Comparison of ENCODE assay signal across 8 cellular contexts in the genomic region with DNA sequence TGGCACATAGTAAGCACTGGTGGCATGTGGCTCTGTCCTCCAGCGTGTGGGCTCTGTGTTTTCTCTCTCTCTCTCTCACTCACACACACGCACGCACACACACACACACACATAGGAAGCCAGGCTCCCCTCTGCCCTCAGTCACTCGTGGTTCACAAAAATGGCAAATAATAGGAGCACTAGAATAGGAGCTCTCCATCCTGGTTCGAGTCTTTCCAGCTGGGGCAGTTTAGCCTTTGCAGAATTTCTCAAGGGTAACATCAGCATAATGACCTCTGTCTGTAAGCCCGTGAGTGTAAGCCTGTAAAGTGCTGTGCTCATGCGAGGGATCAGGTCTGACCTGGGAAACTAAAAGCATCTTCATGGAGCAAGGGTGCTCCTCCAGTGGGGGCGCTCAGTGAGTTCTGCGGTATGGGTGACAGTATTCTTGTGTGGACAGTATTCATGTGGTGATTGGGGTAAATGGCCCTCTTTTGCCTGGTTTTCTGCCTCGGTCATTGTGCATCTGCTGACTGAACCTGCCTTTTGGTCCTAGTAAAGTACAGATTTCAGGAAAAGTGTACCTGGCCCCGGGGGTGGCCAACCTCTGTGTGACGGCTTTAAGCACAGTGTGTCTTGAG. TPM values are rescaled to one million over a fixed set of nuclear protein-coding genes. Genes with fewer than 3 reads are reported as not detected.
DNase-seq lines count a peak whose midpoint lies in the region; ATAC-seq, FAIRE-seq and TF ChIP-seq lines count a peak whose summit lies in the region.

No MANE protein-coding gene starts in this region.

- H3K4me3 ChIP-seq in SJSA1 = peak overlapping the region; percentile 60
- H3K4me3 ChIP-seq in colonic mucosa = peak overlapping the region; percentile 92
- peak overlapping the region in 2 of 3 donors; percentile 25 to 83 for H3K4me3 ChIP-seq in thyroid gland (replicated peaks in 1 of 3)

- WGBS in thyroid gland, 2 donors = 39 to 44% methylated on average over 11 of the region's 12 CpGs

- H3K36me3 ChIP-seq in SJSA1 (peaks cover 32% of the 10 kb centered on the region), colonic mucosa (no peaks in the 10 kb centered on the region), thyroid gland (peaks cover 3 to 6% of the 10 kb centered on the region in 2 donors)

- no peak for FAIRE-seq in H54 (lab: Jason Lieb, UNC)

- H3K27ac ChIP-seq in SJSA1 (no peak overlapping the region), colonic mucosa (peak overlapping the region; percentile 94), thyroid gland (peak overlapping the region; percentile 51 to 87 (median 65))

- intact Hi-C loops in colonic mucosa (cut with DNase I) (no loop called here), thyroid gland (cut with DNase I) (no loop called here)

- H3K9me3 ChIP-seq in SJSA1 (replicated peaks) (no peaks in the 10 kb centered on the region; the same call in 1 of the 2 replicates), colonic mucosa (no peaks in the 10 kb centered on the region), thyroid gland (no peaks in the 10 kb centered on the region)

- H3K9ac ChIP-seq in colonic mucosa (ENCODE audit: low read depth in 2 of 2, low read length in 2 of 2) = peak overlapping the region; percentile 92 to 96

- H3K27me3 ChIP-seq in SJSA1 (replicated peaks) (no peaks in the 10 kb centered on the region), colonic mucosa (no peaks in the 10 kb centered on the region), thyroid gland (no peaks in the 10 kb centered on the region)

- TF ChIP-seq CTCF in colonic mucosa (IDR thresholded peaks at IDR 0.05) (no peak), thyroid gland (IDR thresholded peaks at IDR 0.05) (no peak)

- H3K4me1 ChIP-seq in SJSA1 (replicated peaks) = peaks cover 75% of the 10 kb centered on the region
- peaks cover 19% of the 10 kb centered on the region for H3K4me1 ChIP-seq in colonic mucosa
- peaks cover 50 to 64% of the 10 kb centered on the region in 2 donors for H3K4me1 ChIP-seq in thyroid gland

- DNase-seq in NCI-H146 (lab: John Stamatoyannopoulos, UW) (peak; percentile 16), NCI-H146 treated with DMSO at 0.1 percent for 48 hours (lab: John Stamatoyannopoulos, UW; ENCODE audit: unreplicated experiment) (no peak), SJSA1 (ENCODE audit: low read depth in 1 of 2, low spot score in 2 of 2) (peak in 1 of 2 experiments; percentile 41), colonic mucosa (peak; percentile 56), lung microvascular endothelial cell (ENCODE audit: low read depth in 2 of 2) (peak; percentile 47 to 54), thyroid gland (no peak), H54 (ENCODE audit: insufficient read length, low spot score) (no peak)

- ATAC-seq in GM18498 (IDR thresholded peaks at IDR 0.05; ENCODE audit: unreplicated experiment) = no peak

- TF ChIP-seq POLR2A in thyroid gland (IDR thresholded peaks at IDR 0.05) (no peak), H54 (IDR thresholded peaks at IDR 0.05; ENCODE audit: low read depth, low read length) (no peak)

RNA-seq across cellular contexts. Expression of a gene that starts 0.8 kb away (rescaled TPM):
- total RNA-seq in SJSA1 (2014; rRNA removed; shearing (Covaris generic)) = 4.0 and 7.1 TPM in 2 replicates
- total RNA-seq in colonic mucosa (10 to 100 TPM; 18.2 to 35.4 TPM), lung microvascular endothelial cell (1.1 and 2.4 TPM in 2 replicates), thyroid gland (1 to 10 TPM; 4.1 to 7.1 (median 5.1) TPM)

RNA-seq across cellular contexts. Expression of a gene that starts 41.0 kb away (rescaled TPM):
- total RNA-seq in SJSA1 (2014; rRNA removed; shearing (Covaris generic)) = 83.4 and 112 TPM in 2 replicates
- total RNA-seq in colonic mucosa (10 to 100 TPM; 32.9 to 40.6 TPM), lung microvascular endothelial cell (27.9 and 41.3 TPM in 2 replicates), thyroid gland (100 to 1,000 TPM in 2 of 4 donors, 10 to 100 TPM in 2; 78.9 to 109 (median 92.7) TPM)

Comparison
In these comparisons a context has a peak if more than half of its experiments do, and no peak if none do; other contexts are left out.
1. DNase-seq: peak in NCI-H146 (single experiment), colonic mucosa (single experiment) and lung microvascular endothelial cell (2 of 2); none in NCI-H146 treated with DMSO at 0.1 percent for 48 hours (single experiment), thyroid gland (0 of 2) and H54 (single experiment).
2. Peak in every context shown above with its lines, with median percentiles within 50 percentile points of each other: H3K4me3 ChIP-seq.